Comparison of ENCODE assay signal across 1 cellular context in the genomic region with DNA sequence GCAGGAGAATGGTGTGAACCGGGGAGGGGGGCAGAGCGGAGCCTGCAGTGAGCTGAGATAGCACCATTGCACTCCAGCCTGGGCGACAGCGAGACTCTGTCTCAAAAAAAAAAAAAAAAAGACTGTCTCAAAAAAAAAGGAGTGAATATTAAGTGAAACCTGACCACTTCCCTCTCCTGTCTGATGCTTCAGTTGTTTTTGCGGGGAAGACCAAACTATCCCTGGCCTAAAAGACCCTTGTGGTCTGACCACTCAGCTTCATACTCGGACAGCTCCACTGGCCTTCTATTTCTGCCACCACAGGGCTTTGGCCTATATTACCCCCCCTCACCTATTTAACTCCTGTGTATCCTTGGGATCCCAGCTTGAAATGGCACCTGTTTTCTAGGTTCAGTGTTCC.
TF ChIP-seq lines count a peak whose summit lies in the region.

No MANE protein-coding gene starts in this region.

TF ChIP-seq in HepG2, 621 proteins besides CTCF, POLR2A, EP300 and RAD21:
- TF ChIP-seq SKI (IDR thresholded peaks at IDR 0.05; ENCODE audit: partially characterized antibody) (no peak), ZNF768 (CRISPR knock-in tag; IDR thresholded peaks at IDR 0.05) (no peak), ETV6 (CRISPR knock-in tag; conservative IDR thresholded peaks at IDR 0.05) (no peak), ZNF691 (CRISPR knock-in tag; IDR thresholded peaks at IDR 0.05; ENCODE audit: borderline replicate concordance, low read depth) (no peak), GATAD2A (CRISPR knock-in tag; IDR thresholded peaks at IDR 0.05) (no peak), RELA (CRISPR knock-in tag; IDR thresholded peaks at IDR 0.05) (no peak)
